18 cellular contexts compared by ENCODE assay signal in the genomic region with DNA sequence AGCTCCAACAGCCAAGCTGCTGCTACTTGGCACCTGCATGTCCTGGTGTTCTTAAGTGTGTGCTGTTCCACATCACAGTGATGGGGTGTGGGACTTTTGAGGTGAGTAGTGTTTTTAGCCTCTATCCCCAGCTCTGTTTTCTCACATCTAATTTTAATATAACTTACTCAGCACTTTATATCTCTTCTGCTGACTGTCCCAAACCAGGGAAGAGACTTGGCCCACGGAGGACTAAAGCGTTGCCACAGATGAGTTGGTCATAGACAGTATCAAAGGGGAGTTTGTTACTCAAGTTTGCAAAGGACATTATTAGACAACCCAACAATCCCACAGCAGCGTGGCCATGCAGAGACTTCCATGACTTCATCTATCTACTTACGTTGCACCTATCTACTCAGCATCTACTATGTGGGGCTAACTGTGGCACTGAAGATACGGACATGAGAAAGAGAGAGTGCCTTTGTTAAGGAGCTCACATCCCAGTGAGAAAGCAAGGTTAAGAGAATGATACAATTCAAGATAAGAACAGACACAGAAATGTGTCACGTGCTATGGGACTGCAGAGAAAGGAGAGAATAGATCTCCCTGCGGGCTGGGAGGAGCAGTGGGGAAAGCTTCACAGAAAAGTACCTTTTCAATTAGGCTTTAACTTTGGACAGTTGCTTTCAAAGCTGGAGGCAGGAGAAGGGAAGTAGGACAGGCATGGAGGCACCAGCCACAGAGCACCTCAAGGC.
DNase-seq lines count a peak whose midpoint lies in the region; ATAC-seq, FAIRE-seq and TF ChIP-seq lines count a peak whose summit lies in the region.
"Had no signal": no experiment of that assay in that cellular context is flagged by ENCODE, and none has a peak within 500 bp of the region (broad histone marks: within the 10 kb centered on the region; RNA-seq: fewer than 3 reads in every experiment).

No MANE protein-coding gene starts in this region.

- no peak overlapping the region for H3K4me3 Mint-ChIP-seq in CD4-positive, alpha-beta T cell
- H3K4me3 Mint-ChIP-seq: CD8-positive, alpha-beta memory T cell had no signal

- TF ChIP-seq POLR2A in IMR-90 (IDR thresholded peaks at IDR 0.05; ENCODE audit: low read depth, low read length) (no peak), H1 (IDR thresholded peaks at IDR 0.05; ENCODE audit: control extremely low read depth in 1 of 2, low read depth in 2 of 2, low read length in 2 of 2) (no peak)

- no TSS peak for BruUV-seq in IMR-90 (replicated peaks; lab: Mats Ljungman, UMichigan)

- H2BK5ac ChIP-seq in IMR-90 (ENCODE audit: low read depth, low read length, poor library complexity, severe bottlenecking) (no peak overlapping the region), H1 (ENCODE audit: low read depth, low read length) (no peak overlapping the region)

- H2BK120ac ChIP-seq in IMR-90 (ENCODE audit: low read depth, low read length) = no peak overlapping the region
- no peak overlapping the region for H2BK120ac ChIP-seq in H1 (replicated peaks; ENCODE audit: low read depth, low read length)

- POLR2A ChIA-PET in IMR-90 (lab: Charles Lee; ENCODE audit: unreplicated experiment) = interaction anchor here (1.1 kb wide), 1 partner anchor 51 kb away, joined by 3 read pairs; no protein-coding TSS in a partner anchor
- POLR2A ChIA-PET in H1 (lab: Charles Lee; ENCODE audit: partially characterized antibody) = interaction anchor here (0.7 kb wide), 1 partner anchor 132 kb away, joined by 3 read pairs; no protein-coding TSS in a partner anchor
- POLR2A ChIA-PET in CD4-positive, alpha-beta T cell (lab: Charles Lee) = no interaction called here

- H3K36me3 Mint-ChIP-seq in activated naive CD4-positive, alpha-beta T cell treated with anti-CD3 and anti-CD28 coated beads, Interleukin-2, amount 50 U/mL, for 72 hours = peaks cover 18 to 42% of the 10 kb centered on the region in 2 donors
- no peaks in the 10 kb centered on the region for H3K36me3 Mint-ChIP-seq in CD4-positive, alpha-beta T cell (ENCODE audit: low read depth)

- H2BK12ac ChIP-seq in H1 (ENCODE audit: low read depth, low read length) = peak overlapping the region; percentile 71; the same call in 1 of the 2 replicates

- 100% methylated on average over 2 of the region's 7 CpGs; no CpG with 5 or more reads in 1 of the 2 experiments for WGBS in IMR-90 (ENCODE audit: extremely low coverage in 2 of 2, insufficient read length in 1 of 2), 2 experiments
- WGBS in H1 (ENCODE audit: extremely low coverage in 1 of 2, insufficient coverage in 1 of 2, insufficient read length in 1 of 2, insufficient replicate concordance in 2 of 2, low coverage in 1 of 2, low lambda C conversion rate in 2 of 2, missing lambda C conversion rate in 1 of 2), 2 experiments = 89% methylated on average over 7 of the region's 7 CpGs; no CpG with 5 or more reads in 1 of the 2 experiments
- 55 to 79% (median 70%) methylated on average over 7 of the region's 7 CpGs for WGBS in psoas muscle, 3 donors

- H2BK20ac ChIP-seq in IMR-90 (ENCODE audit: low read depth, low read length) (peak overlapping the region; percentile 44), H1 (ENCODE audit: low read length) (0 out of 2 replicates have a peak overlapping the region, but pooled peaks have one; percentile 21)

- H3K27ac ChIP-seq in IMR-90 (ENCODE audit: insufficient read depth, low read length) (no peak overlapping the region), H1 (ENCODE audit: low read depth, low read length) (no peak overlapping the region), psoas muscle (no peak overlapping the region)
- no peak overlapping the region for H3K27ac ChIP-seq in CD4-positive, alpha-beta T cell (ENCODE audit: low read depth, low read length)
- H3K27ac ChIP-seq: KMS-11 had no signal

- H2BK15ac ChIP-seq in IMR-90 (ENCODE audit: low read depth, low read length) = peak overlapping the region; percentile 34; the same call in 2 of the 3 replicates
- 0 out of 2 replicates have a peak overlapping the region, but pooled peaks have one; percentile 83 for H2BK15ac ChIP-seq in H1 (ENCODE audit: low read length)

- H3K9me3 ChIP-seq in IMR-90 (ENCODE audit: control insufficient read depth, insufficient read depth, low read length) = no peaks in the 10 kb centered on the region
- H3K9me3 ChIP-seq in H1 (ENCODE audit: insufficient read depth in 2 of 2, low read depth in 1 of 2, low read length in 1 of 2) = no peaks in the 10 kb centered on the region
- H3K9me3 ChIP-seq in psoas muscle = no peaks in the 10 kb centered on the region
- H3K9me3 ChIP-seq in CD4-positive, alpha-beta T cell (ENCODE audit: control insufficient read depth, low read length) = no peaks in the 10 kb centered on the region
- H3K9me3 ChIP-seq: BE2C had no signal

- H4K20me1 ChIP-seq in IMR-90 (ENCODE audit: insufficient read depth, low read length) (no peaks in the 10 kb centered on the region), H1 (replicated peaks in 1 of 2; ENCODE audit: control insufficient read depth in 1 of 2, insufficient read depth in 2 of 2, low read length in 2 of 2) (no peaks in the 10 kb centered on the region)

- H3K4me1 ChIP-seq in IMR-90 (ENCODE audit: control insufficient read depth, insufficient read depth, low read length) (peaks cover 9% of the 10 kb centered on the region), H1 (replicated peaks in 1 of 4; ENCODE audit: control insufficient read depth in 3 of 4, insufficient read depth in 4 of 4, low read length in 3 of 4) (peaks cover 3 to 14% (median 13%) of the 10 kb centered on the region in 4 experiments; a peak in 6 of 7 replicates), psoas muscle (peaks cover 42% of the 10 kb centered on the region)

- DNase-seq in activated naive CD4-positive, alpha-beta T cell treated with anti-CD3 and anti-CD28 coated beads, Interleukin-2, amount 50 U/mL, for 72 hours (ENCODE audit: low spot score in 2 of 2) = no peak
- DNase-seq in activated naive CD4-positive, alpha-beta T cell (lab: John Stamatoyannopoulos, UW) = no peak
- DNase-seq in IMR-90 (no peak), H1 (ENCODE audit: low read depth in 1 of 2, low spot score in 2 of 2) (no peak), psoas muscle (no peak), urothelium cell line (ENCODE audit: low spot score) (no peak)
- no peak for DNase-seq in CD4-positive, alpha-beta T cell
- DNase-seq: BE2C; CD8-positive, alpha-beta memory T cell; GF-D8; NCI-H1092 treated with DMSO at 0.1 percent for 48 hours; NCI-H1694; NCI-H2107; NCI-H226; NCI-H748 treated with DMSO at 0.1 percent for 48 hours; Right ventricle myocardium superior had no signal

- H3K9ac ChIP-seq in IMR-90 (ENCODE audit: low read depth, low read length) = no peak overlapping the region
- no peak overlapping the region for H3K9ac ChIP-seq in H1 (replicated peaks in 1 of 4; ENCODE audit: extremely low read depth in 1 of 4, low read depth in 3 of 4, low read length in 3 of 4)
- H3K9ac ChIP-seq: KMS-11 had no signal

- ATAC-seq in activated naive CD4-positive, alpha-beta T cell treated with anti-CD3 and anti-CD28 coated beads, Interleukin-2, amount 50 U/mL, for 72 hours = no peak
- ATAC-seq in IMR-90 (ENCODE audit: low read depth) (no peak), psoas muscle (peak; percentile 29 to 80 (median 68)), GM19035 (IDR thresholded peaks at IDR 0.05; ENCODE audit: unreplicated experiment) (no peak)
- ATAC-seq in CD4-positive, alpha-beta T cell (ENCODE audit: poor library complexity) = no peak

- no peaks in the 10 kb centered on the region for H3K27me3 Mint-ChIP-seq in CD4-positive, alpha-beta T cell
- H3K27me3 Mint-ChIP-seq: CD8-positive, alpha-beta memory T cell had no signal

- no peaks in the 10 kb centered on the region for H3K79me2 ChIP-seq in H1 (ENCODE audit: control insufficient read depth in 1 of 2, insufficient read depth in 2 of 2, low read length in 2 of 2)

- CTCF ChIA-PET in IMR-90 (lab: Yijun Ruan, JAX) (interaction anchor here (0.7 kb wide), 1 partner anchor 18 kb away, joined by 3 read pairs; no protein-coding TSS in a partner anchor), H1 (lab: Charles Lee; ENCODE audit: partially characterized antibody) (interaction anchor here (0.6 to 2.2 kb wide), 7 partner anchors 11 to 121 kb away, joined by 3 to 10 read pairs (median 3); no protein-coding TSS in a partner anchor)
- CTCF ChIA-PET in CD4-positive, alpha-beta T cell (lab: Charles Lee) = no interaction called here

- H3K27ac Mint-ChIP-seq in activated naive CD4-positive, alpha-beta T cell treated with anti-CD3 and anti-CD28 coated beads, Interleukin-2, amount 50 U/mL, for 72 hours = peak overlapping the region; percentile 8 to 10
- H3K27ac Mint-ChIP-seq in CD4-positive, alpha-beta T cell = no peak overlapping the region

- H3K9me3 Mint-ChIP-seq in activated naive CD4-positive, alpha-beta T cell treated with anti-CD3 and anti-CD28 coated beads, Interleukin-2, amount 50 U/mL, for 72 hours = peaks cover 4 to 22% of the 10 kb centered on the region in 2 donors
- no peaks in the 10 kb centered on the region for H3K9me3 Mint-ChIP-seq in CD4-positive, alpha-beta T cell
- H3K9me3 Mint-ChIP-seq: CD8-positive, alpha-beta memory T cell had no signal

- intact Hi-C loops in IMR-90 (cut with micrococcal nuclease) (no loop called here), psoas muscle (cut with DNase I) (no loop called here)
- intact Hi-C loops in CD4-positive, alpha-beta T cell (cut with DNase I, micrococcal nuclease) = no loop called here

- no peak for TF ChIP-seq RAD21 in IMR-90 (IDR thresholded peaks at IDR 0.05; ENCODE audit: low read length)
- no peak for TF ChIP-seq RAD21 in H1 (IDR thresholded peaks at IDR 0.05 in 1 of 2, conservative IDR thresholded peaks at IDR 0.05 in 1 of 2; ENCODE audit: low read depth in 2 of 2, low read length in 2 of 2)

- H3K23ac ChIP-seq in IMR-90 (ENCODE audit: low read depth, low read length) (no peak overlapping the region), H1 (ENCODE audit: insufficient read length) (no peak overlapping the region)

- peaks cover 15% of the 10 kb centered on the region for H3K9me1 ChIP-seq in IMR-90 (ENCODE audit: insufficient read depth, low read length)

- H3K4me2 ChIP-seq in IMR-90 (ENCODE audit: low read depth, low read length) (no peak overlapping the region), H1 (ENCODE audit: insufficient read depth in 1 of 2, low read depth in 2 of 2, low read length in 2 of 2) (no peak overlapping the region)
- H3K4me2 ChIP-seq: KMS-11 had no signal

- peaks cover 14% of the 10 kb centered on the region for H3K4me1 Mint-ChIP-seq in CD4-positive, alpha-beta T cell (ENCODE audit: low read depth)

- TF ChIP-seq CTCF in IMR-90 (conservative IDR thresholded peaks at IDR 0.05; ENCODE audit: low read depth, low read length) (no peak), H1 (IDR thresholded peaks at IDR 0.05; ENCODE audit: control extremely low read depth in 1 of 3, insufficient read depth in 1 of 3, low read depth in 1 of 3, low read length in 3 of 3) (no peak), psoas muscle (IDR thresholded peaks at IDR 0.05) (no peak)
- no peak for TF ChIP-seq CTCF in CD4-positive, alpha-beta T cell (IDR thresholded peaks at IDR 0.05)

- H2AK5ac ChIP-seq in IMR-90 (ENCODE audit: low read depth, low read length) = peak overlapping the region; percentile 77
- H2AK5ac ChIP-seq in H1 (ENCODE audit: low read depth, low read length) = no peak overlapping the region

- H3K36me3 ChIP-seq in IMR-90 (ENCODE audit: control insufficient read depth, insufficient read depth, low read length) (no peaks in the 10 kb centered on the region), H1 (ENCODE audit: control insufficient read depth in 2 of 4, insufficient read depth in 4 of 4, low read length in 3 of 4) (no peaks in the 10 kb centered on the region), psoas muscle (ENCODE audit: insufficient read depth in 1 of 2, low read depth in 1 of 2) (no peaks in the 10 kb centered on the region)
- H3K36me3 ChIP-seq: BE2C had no signal

- dilution Hi-C loops in IMR-90 (cut with HindIII; ENCODE audit: low sequenced_read_pairs, unreplicated experiment) = no loop called here

- H3K4ac ChIP-seq in IMR-90 (ENCODE audit: low read depth, low read length) (peak overlapping the region; percentile 36), H1 (replicated peaks; ENCODE audit: insufficient read length, low read depth, low read length) (no peak overlapping the region)

- no peak for FAIRE-seq in H1 (lab: Jason Lieb, UNC)
- FAIRE-seq in urothelium cell line (lab: Jason Lieb, UNC) = no peak

- H3K79me1 ChIP-seq in IMR-90 (ENCODE audit: low read depth in 1 of 2, low read length in 2 of 2) (peaks cover 0 to 10% of the 10 kb centered on the region in 2 experiments; a peak in 1 of 4 replicates), H1 (ENCODE audit: low read depth, low read length) (no peaks in the 10 kb centered on the region)

- H3K14ac ChIP-seq in IMR-90 (replicated peaks; ENCODE audit: low read depth, low read length) = no peak overlapping the region; the same call in 1 of the 2 replicates
- no peak overlapping the region for H3K14ac ChIP-seq in H1 (ENCODE audit: insufficient read length)

- no peaks in the 10 kb centered on the region; the same call in 1 of the 2 replicates for H3K23me2 ChIP-seq in H1 (ENCODE audit: low read depth, low read length)

- H4K8ac ChIP-seq in IMR-90 (ENCODE audit: low read depth in 2 of 2, low read length in 2 of 2) = no peak overlapping the region
- H4K8ac ChIP-seq in H1 (ENCODE audit: extremely low read depth, insufficient read depth, low read length) = no peak overlapping the region; the same call in 1 of the 2 replicates

- no peak overlapping the region for H3K56ac ChIP-seq in IMR-90 (ENCODE audit: extremely low read depth, insufficient read depth, low read length)
- H3K56ac ChIP-seq in H1 (replicated peaks; ENCODE audit: insufficient read length, low read depth, low read length) = no peak overlapping the region

- H2AFZ ChIP-seq in IMR-90 (replicated peaks; ENCODE audit: low read length, poor library complexity) (no peak overlapping the region), H1 (ENCODE audit: low read length) (no peak overlapping the region)

- no peak overlapping the region for H4K5ac ChIP-seq in IMR-90 (ENCODE audit: low read depth, low read length)
- no peak overlapping the region for H4K5ac ChIP-seq in H1 (ENCODE audit: insufficient read length, low read depth, low read length)

- no peak overlapping the region for H2AK9ac ChIP-seq in IMR-90 (replicated peaks; ENCODE audit: low read depth, low read length, poor library complexity)

- no peak for TF ChIP-seq EP300 in H1 (IDR thresholded peaks at IDR 0.05; ENCODE audit: borderline replicate concordance in 1 of 2, low read depth in 2 of 2, low read length in 2 of 2)

- H4K91ac ChIP-seq in IMR-90 (ENCODE audit: insufficient read depth, low read depth, low read length) (no peak overlapping the region; the same call in 1 of the 2 replicates), H1 (replicated peaks; ENCODE audit: insufficient read length, low read length) (no peak overlapping the region)

- no peak overlapping the region for H3K18ac ChIP-seq in IMR-90 (ENCODE audit: low read depth, low read length)
- H3K18ac ChIP-seq in H1 (ENCODE audit: extremely low read depth, low read length) = no peak overlapping the region

- H3K4me3 ChIP-seq in IMR-90 (ENCODE audit: insufficient read depth, low read depth, low read length) (no peak overlapping the region), H1 (ENCODE audit: extremely low read depth in 1 of 4, insufficient read depth in 2 of 4, low read depth in 3 of 4, low read length in 4 of 4) (no peak overlapping the region), psoas muscle (no peak overlapping the region)

- H3K27me3 ChIP-seq in IMR-90 (ENCODE audit: control insufficient read depth, insufficient read depth, low read length) (no peaks in the 10 kb centered on the region), H1 (replicated peaks in 1 of 4; ENCODE audit: control insufficient read depth in 3 of 4, extremely low read depth in 1 of 4, insufficient read depth in 3 of 4, low read length in 3 of 4) (no peaks in the 10 kb centered on the region), psoas muscle (ENCODE audit: insufficient read depth in 3 of 3, low read length in 2 of 3) (no peaks in the 10 kb centered on the region)
- no peaks in the 10 kb centered on the region for H3K27me3 ChIP-seq in CD4-positive, alpha-beta T cell (ENCODE audit: control insufficient read depth, insufficient read depth, low read length)
- H3K27me3 ChIP-seq: BE2C had no signal

- in situ Hi-C loops in IMR-90 (cut with MboI; ENCODE audit: low sequenced_read_pairs) = no loop called here

Comparison
In these comparisons a context has a peak if more than half of its experiments do, and no peak if none do; other contexts are left out.
1. ATAC-seq: peak in psoas muscle (4 of 4); none in activated naive CD4-positive, alpha-beta T cell treated with anti-CD3 and anti-CD28 coated beads, Interleukin-2, amount 50 U/mL, for 72 hours (0 of 2), IMR-90 (single experiment), CD4-positive, alpha-beta T cell (single experiment) and GM19035 (single experiment).